13 cellular contexts compared by ENCODE assay signal in genomic region chr19:50496189-50497029, GRCh38. TPM values are rescaled to one million over a fixed set of nuclear protein-coding genes. Genes with fewer than 3 reads are reported as not detected.
DNase-seq lines count a peak whose midpoint lies in the region; ATAC-seq and TF ChIP-seq lines count a peak whose summit lies in the region.
"Had no signal": no experiment of that assay in that cellular context is flagged by ENCODE, and none has a peak within 500 bp of the region (broad histone marks: within the 10 kb centered on the region; RNA-seq: fewer than 3 reads in every experiment).

No MANE protein-coding gene starts in this region.

- H3K9me3 Mint-ChIP-seq in Calu3 (ENCODE audit: low read depth, unreplicated experiment): no peaks in the 10 kb centered on the region
- no peaks in the 10 kb centered on the region for H3K9me3 Mint-ChIP-seq in activated CD4-positive, alpha-beta T cell treated with anti-CD3 and anti-CD28 coated beads, Interleukin-2, amount 10 ng/mL, durations not matched to agents 7 days and 5 days
- H3K9me3 Mint-ChIP-seq: activated naive CD8-positive, alpha-beta T cell treated with anti-CD3 and anti-CD28 coated beads, Interleukin-2, amount 50 U/mL, for 24 hours; stimulated activated naive B cell treated with anti-CD40 and anti-IgM and Interleukin-4, amounts not matched to agents 10 μg/mL and 1 μg/mL and 100 μg/mL, for 72 hours had no signal

- no peaks in the 10 kb centered on the region for H4K20me1 ChIP-seq in smooth muscle cell (ENCODE audit: low read depth)

- no TSS peak for BruUV-seq in Calu3 (replicated peaks; lab: Mats Ljungman, UMichigan)

- peaks cover 8% of the 10 kb centered on the region for H3K36me3 Mint-ChIP-seq in Calu3 (ENCODE audit: insufficient read depth, unreplicated experiment)
- no peaks in the 10 kb centered on the region for H3K36me3 Mint-ChIP-seq in activated CD4-positive, alpha-beta T cell treated with anti-CD3 and anti-CD28 coated beads, Interleukin-2, amount 10 ng/mL, durations not matched to agents 7 days and 5 days (ENCODE audit: low read depth)

- H3K4me3 Mint-ChIP-seq in Calu3 (ENCODE audit: low read depth, unreplicated experiment): no peak overlapping the region
- H3K4me3 Mint-ChIP-seq in activated CD4-positive, alpha-beta T cell treated with anti-CD3 and anti-CD28 coated beads, Interleukin-2, amount 10 ng/mL, durations not matched to agents 7 days and 5 days: no peak overlapping the region
- H3K4me3 Mint-ChIP-seq: activated naive CD8-positive, alpha-beta T cell treated with anti-CD3 and anti-CD28 coated beads, Interleukin-2, amount 50 U/mL, for 24 hours; stimulated activated naive B cell treated with anti-CD40 and anti-IgM and Interleukin-4, amounts not matched to agents 10 μg/mL and 1 μg/mL and 100 μg/mL, for 72 hours had no signal

- no peak for TF ChIP-seq CTCF in Calu3 (IDR thresholded peaks at IDR 0.05; ENCODE audit: unreplicated experiment)
- no peak for TF ChIP-seq CTCF in smooth muscle cell (IDR thresholded peaks at IDR 0.05; ENCODE audit: borderline replicate concordance, insufficient read depth, poor library complexity, severe bottlenecking)

- H3K4me2 ChIP-seq in smooth muscle cell: no peak overlapping the region

- H3K4me1 ChIP-seq in smooth muscle cell (ENCODE audit: low read depth): no peaks in the 10 kb centered on the region
- H3K4me1 ChIP-seq: SJSA1 had no signal

- no peak overlapping the region for H3K27ac ChIP-seq in smooth muscle cell (ENCODE audit: low read depth)
- H3K27ac ChIP-seq: SJSA1 had no signal

- no peaks in the 10 kb centered on the region for H3K79me2 ChIP-seq in smooth muscle cell (ENCODE audit: low read depth)

- no peaks in the 10 kb centered on the region for H3K36me3 ChIP-seq in smooth muscle cell (ENCODE audit: low read depth)
- H3K36me3 ChIP-seq: SJSA1 had no signal

- H3K4me3 ChIP-seq in smooth muscle cell: no peak overlapping the region
- H3K4me3 ChIP-seq: SJSA1 had no signal

- peaks cover 15% of the 10 kb centered on the region for H3K27me3 Mint-ChIP-seq in Calu3 (ENCODE audit: unreplicated experiment)
- peaks cover 5% of the 10 kb centered on the region for H3K27me3 Mint-ChIP-seq in activated CD4-positive, alpha-beta T cell treated with anti-CD3 and anti-CD28 coated beads, Interleukin-2, amount 10 ng/mL, durations not matched to agents 7 days and 5 days

- DNase-seq in Calu3 (peak; percentile 85), amygdala (lab: John Stamatoyannopoulos, UW) (peak in 55 of 56 donors; percentile 41 to 97 (median 90)), hippocampal formation (lab: John Stamatoyannopoulos, UW) (peak; percentile 93 to 96), pons (ENCODE audit: low spot score) (peak; percentile 98), SHP77 (lab: John Stamatoyannopoulos, UW) (no peak), smooth muscle cell (lab: John Stamatoyannopoulos, UW; ENCODE audit: unreplicated experiment) (no peak)
- DNase-seq in activated CD4-positive, alpha-beta T cell treated with anti-CD3 and anti-CD28 coated beads, Interleukin-2, amount 10 ng/mL, durations not matched to agents 7 days and 5 days: no peak
- DNase-seq: activated naive CD8-positive, alpha-beta T cell treated with anti-CD3 and anti-CD28 coated beads, Interleukin-2, amount 50 U/mL, for 24 hours; erythroblast; stimulated activated CD4-positive, alpha-beta T cell treated with anti-CD3 and anti-CD28 coated beads, Interleukin-12 subunit alpha, Interleukin-12 subunit beta, amount 100 ng/mL, for 4 hours; stimulated activated naive B cell treated with anti-CD40 and anti-IgM and Interleukin-4, amounts not matched to agents 10 μg/mL and 1 μg/mL and 100 μg/mL, for 72 hours had no signal

- peaks cover 9% of the 10 kb centered on the region for H3K4me1 Mint-ChIP-seq in Calu3 (ENCODE audit: low read depth, unreplicated experiment)
- peaks cover 11% of the 10 kb centered on the region for H3K4me1 Mint-ChIP-seq in activated CD4-positive, alpha-beta T cell treated with anti-CD3 and anti-CD28 coated beads, Interleukin-2, amount 10 ng/mL, durations not matched to agents 7 days and 5 days

- H2AFZ ChIP-seq in smooth muscle cell (ENCODE audit: low read depth): no peak overlapping the region

- ATAC-seq in GM21515 (IDR thresholded peaks at IDR 0.05; ENCODE audit: unreplicated experiment): no peak
- ATAC-seq: activated naive CD8-positive, alpha-beta T cell treated with anti-CD3 and anti-CD28 coated beads, Interleukin-2, amount 50 U/mL, for 24 hours; stimulated activated naive B cell treated with anti-CD40 and anti-IgM and Interleukin-4, amounts not matched to agents 10 μg/mL and 1 μg/mL and 100 μg/mL, for 72 hours had no signal

- H3K27me3 ChIP-seq in smooth muscle cell (ENCODE audit: low read depth): peaks cover 18% of the 10 kb centered on the region

- WGBS in smooth muscle cell (ENCODE audit: low lambda C conversion rate): 73% methylated on average over 29 of the region's 30 CpGs

- POLR2A ChIA-PET in activated CD4-positive, alpha-beta T cell treated with anti-CD3 and anti-CD28 coated beads, Interleukin-2, amount 10 ng/mL, durations not matched to agents 7 days and 5 days (lab: Charles Lee): no interaction called here

- no peak overlapping the region for H3K27ac Mint-ChIP-seq in Calu3 (ENCODE audit: unreplicated experiment)
- no peak overlapping the region for H3K27ac Mint-ChIP-seq in activated CD4-positive, alpha-beta T cell treated with anti-CD3 and anti-CD28 coated beads, Interleukin-2, amount 10 ng/mL, durations not matched to agents 7 days and 5 days
- H3K27ac Mint-ChIP-seq: activated naive CD8-positive, alpha-beta T cell treated with anti-CD3 and anti-CD28 coated beads, Interleukin-2, amount 50 U/mL, for 24 hours; stimulated activated naive B cell treated with anti-CD40 and anti-IgM and Interleukin-4, amounts not matched to agents 10 μg/mL and 1 μg/mL and 100 μg/mL, for 72 hours had no signal

- no peaks in the 10 kb centered on the region for H3F3A ChIP-seq in smooth muscle cell (ENCODE audit: low read depth)

- no peaks in the 10 kb centered on the region for H3K9me3 ChIP-seq in smooth muscle cell (replicated peaks; ENCODE audit: low read depth)
- H3K9me3 ChIP-seq: SJSA1 had no signal

- intact Hi-C loops in Calu3 (cut with micrococcal nuclease; ENCODE audit: unreplicated experiment): no loop called here

- H3K9ac ChIP-seq in smooth muscle cell (ENCODE audit: low read depth): no peak overlapping the region

- CTCF ChIA-PET in Calu3 (lab: Charles Lee): interaction anchor here (0.5 kb wide), 1 partner anchor 229 kb away, joined by 3 read pairs; no protein-coding TSS in a partner anchor
- CTCF ChIA-PET in activated CD4-positive, alpha-beta T cell treated with anti-CD3 and anti-CD28 coated beads, Interleukin-2, amount 10 ng/mL, durations not matched to agents 7 days and 5 days (lab: Charles Lee): interaction anchor here (1.2 kb wide), 1 partner anchor 36 kb away, joined by 3 read pairs; no protein-coding TSS in a partner anchor

RNA-seq across cellular contexts. Expression of gene JOSD2, which starts 14.6 kb away (rescaled TPM):
- total RNA-seq in Calu3 (2022) (33.5 and 38.6 TPM in 2 replicates), smooth muscle cell (17.1 and 32.0 TPM in 2 replicates)
- 77.6 and 85.1 TPM in 2 replicates for polyA plus RNA-seq in smooth muscle cell
- 10 to 100 TPM; 35.7 to 42.0 TPM for total RNA-seq in activated CD4-positive, alpha-beta T cell treated with anti-CD3 and anti-CD28 coated beads, Interleukin-2, amount 10 ng/mL, durations not matched to agents 7 days and 5 days

RNA-seq across cellular contexts. Expression of gene ASPDH, which starts 17.3 kb away (rescaled TPM):
- total RNA-seq in Calu3 (2022): not detected in 2 replicates
- total RNA-seq in smooth muscle cell: not detected in 2 replicates
- polyA plus RNA-seq in smooth muscle cell: 0.89 TPM in 1 of 2 replicates, not detected in the other
- not detected for total RNA-seq in activated CD4-positive, alpha-beta T cell treated with anti-CD3 and anti-CD28 coated beads, Interleukin-2, amount 10 ng/mL, durations not matched to agents 7 days and 5 days
- total RNA-seq: SJSA1 had no signal

RNA-seq across cellular contexts. Expression of gene GARIN5A, which starts 19.8 kb away (rescaled TPM):
- total RNA-seq in Calu3 (2022) (6.0 and 7.8 TPM in 2 replicates), smooth muscle cell (1.7 and 4.1 TPM in 2 replicates)
- 2.1 and 3.7 TPM in 2 replicates for polyA plus RNA-seq in smooth muscle cell
- total RNA-seq in activated CD4-positive, alpha-beta T cell treated with anti-CD3 and anti-CD28 coated beads, Interleukin-2, amount 10 ng/mL, durations not matched to agents 7 days and 5 days: not detected
- total RNA-seq: SJSA1 had no signal

RNA-seq across cellular contexts. Expression of gene EMC10, which starts 20.1 kb away (rescaled TPM):
- 200 and 214 TPM in 2 replicates for total RNA-seq in Calu3 (2022)
- total RNA-seq in smooth muscle cell: 49.0 and 51.7 TPM in 2 replicates
- polyA plus RNA-seq in smooth muscle cell: 18.0 and 22.0 TPM in 2 replicates
- total RNA-seq in activated CD4-positive, alpha-beta T cell treated with anti-CD3 and anti-CD28 coated beads, Interleukin-2, amount 10 ng/mL, durations not matched to agents 7 days and 5 days: 10 to 100 TPM; 57.8 to 64.9 TPM

Comparison
In these comparisons a context has a peak if more than half of its experiments do, and no peak if none do; other contexts are left out.
1. DNase-seq: peak in Calu3 (single experiment), amygdala (55 of 56), hippocampal formation (2 of 2) and pons (single experiment); none in SHP77 (0 of 2), smooth muscle cell (single experiment) and activated CD4-positive, alpha-beta T cell treated with anti-CD3 and anti-CD28 coated beads, Interleukin-2, amount 10 ng/mL, durations not matched to agents 7 days and 5 days (single experiment).